Comparison of ENCODE assay signal across 25 cellular contexts in the genomic region with DNA sequence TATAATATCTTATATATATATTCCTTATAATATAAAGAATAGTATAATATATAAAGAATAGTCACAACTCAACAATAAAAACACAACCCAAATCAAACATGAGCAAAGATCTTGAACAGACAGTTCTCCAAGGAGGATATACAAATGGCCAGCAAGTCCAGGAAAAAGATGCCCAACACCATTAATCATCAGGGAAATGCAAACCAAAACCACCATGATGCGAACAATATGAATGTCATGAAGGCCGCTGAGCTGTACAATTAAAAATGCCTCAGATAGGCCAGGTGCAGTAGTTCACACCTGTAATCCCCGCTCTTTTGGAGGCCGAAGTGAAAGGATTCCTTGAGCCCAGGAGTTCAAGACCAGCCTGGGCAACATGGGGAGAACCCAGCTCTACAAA.
"Had no signal": no experiment of that assay in that cellular context is flagged by ENCODE, and none has a peak within 500 bp of the region (broad histone marks: within the 10 kb centered on the region; RNA-seq: fewer than 3 reads in every experiment).

No MANE protein-coding gene starts in this region.

- ATAC-seq: activated CD8-positive, alpha-beta memory T cell treated with anti-CD3 and anti-CD28 coated beads, Interleukin-2, amount 10 ng/mL, durations not matched to agents 7 days and 5 days; body of pancreas; PC-3; Right ventricle myocardium inferior; SK-N-SH treated with all-trans-retinoic acid at 6 μM for 48 hours had no signal

- H3K27ac Mint-ChIP-seq: activated T-cell treated with anti-CD3 and anti-CD28 coated beads, Interleukin-2, amount 50 U/mL, for 24 hours; activated T-helper 1 cell treated with anti-CD3 and anti-CD28 coated beads, Interleukin-12 subunit alpha, Interleukin-12 subunit beta, Interleukin-2, Interleukin-4 antibody, amounts not matched to agents 30 ng/mL and 10 ng/mL and 1 ng/mL, durations not matched to agents 14 hours and 24 hours and 36 hours; T-helper 1 cell treated with Interleukin-12 subunit alpha and Interleukin-12 subunit beta and Interleukin-4 antibody, amounts not matched to agents 30 μg/mL and 1 μg/mL, for 36 hours had no signal

- H3K9me3 ChIP-seq: ascending aorta, body of pancreas, SJSA1 had no signal

- H3K27me3 Mint-ChIP-seq: activated B cell treated with CpG ODN at 0.5 μM for 24 hours; activated CD8-positive, alpha-beta memory T cell treated with anti-CD3 and anti-CD28 coated beads, Interleukin-2, amount 10 ng/mL, durations not matched to agents 7 days and 5 days; activated naive CD4-positive, alpha-beta T cell treated with anti-CD3 and anti-CD28 coated beads, Interleukin-2, amount 50 U/mL, for 24 hours; activated T-cell treated with anti-CD3 and anti-CD28 coated beads, Interleukin-2, amount 50 U/mL, for 24 hours had no signal

- H3K4me1 ChIP-seq: ascending aorta, body of pancreas, SJSA1 had no signal

- H3K4me3 Mint-ChIP-seq: activated B cell treated with CpG ODN at 0.5 μM for 24 hours; activated CD4-positive, alpha-beta T cell treated with anti-CD3 and anti-CD28 coated beads, Interleukin-2, amount 10 ng/mL, durations not matched to agents 24 days and 14 days; activated CD8-positive, alpha-beta memory T cell treated with anti-CD3 and anti-CD28 coated beads, Interleukin-2, amount 10 ng/mL, durations not matched to agents 7 days and 5 days; activated naive CD4-positive, alpha-beta T cell treated with anti-CD3 and anti-CD28 coated beads, Interleukin-2, amount 50 U/mL, for 24 hours; activated T-cell treated with anti-CD3 and anti-CD28 coated beads, Interleukin-2, amount 50 U/mL, for 24 hours; activated T-helper 1 cell treated with anti-CD3 and anti-CD28 coated beads, Interleukin-12 subunit alpha, Interleukin-12 subunit beta, Interleukin-2, Interleukin-4 antibody, amounts not matched to agents 30 ng/mL and 10 ng/mL and 1 ng/mL, durations not matched to agents 14 hours and 24 hours and 36 hours; T-helper 1 cell treated with Interleukin-12 subunit alpha and Interleukin-12 subunit beta and Interleukin-4 antibody, amounts not matched to agents 30 μg/mL and 1 μg/mL, for 36 hours had no signal

- DNase-seq: activated B cell treated with CpG ODN at 0.5 μM for 24 hours; activated CD4-positive, alpha-beta T cell treated with anti-CD3 and anti-CD28 coated beads for 1 hour; activated CD4-positive, alpha-beta T cell treated with anti-CD3 and anti-CD28 coated beads, Interleukin-2, amount 10 ng/mL, durations not matched to agents 24 days and 14 days; activated CD4-positive, alpha-beta T cell treated with anti-CD3 and anti-CD28 coated beads, Interleukin-2, amount 50 U/mL, for 48 hours; activated CD8-positive, alpha-beta memory T cell treated with anti-CD3 and anti-CD28 coated beads, Interleukin-2, amount 10 ng/mL, durations not matched to agents 7 days and 5 days; activated effector memory CD4-positive, alpha-beta T cell treated with Interleukin-2 at 50 U/mL for 16 hours; activated naive CD4-positive, alpha-beta T cell; activated T-cell treated with anti-CD3 and anti-CD28 coated beads, Interleukin-2, amount 50 U/mL, for 24 hours; body of pancreas; NCI-H1048; NCI-H146; NCI-H187 treated with DMSO at 0.1 percent for 48 hours; NCI-H2081 treated with DMSO at 0.1 percent for 48 hours; NCI-H446; NCI-H524; PC-3; T-helper 9 cell had no signal

- H3K36me3 ChIP-seq: ascending aorta, cardiac muscle cell, SJSA1 had no signal

- H3K36me3 Mint-ChIP-seq: activated naive CD4-positive, alpha-beta T cell treated with anti-CD3 and anti-CD28 coated beads, Interleukin-2, amount 50 U/mL, for 24 hours had no signal

- H3K27me3 ChIP-seq: ascending aorta, body of pancreas, cardiac muscle cell, SJSA1 had no signal

- H3K9me3 Mint-ChIP-seq: activated B cell treated with CpG ODN at 0.5 μM for 24 hours; activated naive CD4-positive, alpha-beta T cell treated with anti-CD3 and anti-CD28 coated beads, Interleukin-2, amount 50 U/mL, for 24 hours had no signal

- H3K4me3 ChIP-seq: ascending aorta, body of pancreas, cardiac muscle cell, SJSA1 had no signal

- H3K27ac ChIP-seq: ascending aorta, body of pancreas, cardiac muscle cell, SJSA1 had no signal
